ENCODE assay signal across 20 cellular contexts in genomic region chr2:164779383-164780057, GRCh38.
"Had no signal": no experiment of that assay in that cellular context is flagged by ENCODE, and none has a peak within 500 bp of the region (broad histone marks: within the 10 kb centered on the region; RNA-seq: fewer than 3 reads in every experiment).

No MANE protein-coding gene starts in this region.

- H3K27ac ChIP-seq: lower lobe of right lung, prostate gland had no signal

- H3K4me1 Mint-ChIP-seq: activated naive CD4-positive, alpha-beta T cell treated with anti-CD3 and anti-CD28 coated beads, Interleukin-2, amount 50 U/mL, for 24 hours; nephron; T-cell had no signal

- ATAC-seq: activated CD8-positive, alpha-beta memory T cell treated with anti-CD3 and anti-CD28 coated beads, Interleukin-2, amount 10 ng/mL, durations not matched to agents 7 days and 5 days; lower lobe of right lung; T-cell had no signal

- H3K36me3 ChIP-seq: lower lobe of right lung, prostate gland, uterus had no signal

- FAIRE-seq: endometrium, kidney had no signal

- H3K36me3 Mint-ChIP-seq: activated CD8-positive, alpha-beta memory T cell treated with anti-CD3 and anti-CD28 coated beads, Interleukin-2, amount 10 ng/mL, durations not matched to agents 7 days and 5 days; activated naive CD4-positive, alpha-beta T cell treated with anti-CD3 and anti-CD28 coated beads, Interleukin-2, amount 50 U/mL, for 24 hours; brain; T-cell had no signal

- H3K27me3 ChIP-seq: uterus had no signal

- H3K27ac Mint-ChIP-seq: activated CD8-positive, alpha-beta memory T cell treated with anti-CD3 and anti-CD28 coated beads, Interleukin-2, amount 10 ng/mL, durations not matched to agents 7 days and 5 days; activated naive CD4-positive, alpha-beta T cell treated with anti-CD3 and anti-CD28 coated beads, Interleukin-2, amount 50 U/mL, for 24 hours; activated T-cell treated with anti-CD3 and anti-CD28 coated beads, Interleukin-2, amount 50 U/mL, for 24 hours; brain; nephron; T-cell had no signal

- DNase-seq: activated CD4-positive, alpha-beta T cell treated with anti-CD3 and anti-CD28 coated beads for 1 hour; activated CD4-positive, alpha-beta T cell treated with anti-CD3 and anti-CD28 coated beads, Interleukin-2, amount 50 U/mL, for 48 hours; activated CD8-positive, alpha-beta memory T cell treated with anti-CD3 and anti-CD28 coated beads, Interleukin-2, amount 10 ng/mL, durations not matched to agents 7 days and 5 days; activated effector memory CD4-positive, alpha-beta T cell treated with Interleukin-2 at 50 U/mL for 16 hours; activated T-cell treated with anti-CD3 and anti-CD28 coated beads, Interleukin-2, amount 50 U/mL, for 24 hours; amniotic stem cell; cerebellar nuclear complex; foreskin melanocyte; kidney; lower lobe of right lung; stimulated activated CD4-positive, alpha-beta T cell treated with anti-CD3 and anti-CD28 coated beads, Interleukin-12 subunit alpha, Interleukin-12 subunit beta, amount 100 ng/mL, for 4 hours; stimulated activated naive CD4-positive, alpha-beta T cell; T-cell; T1000; uterus had no signal

- H3K4me1 ChIP-seq: prostate gland, uterus had no signal

- H3K27me3 Mint-ChIP-seq: activated CD8-positive, alpha-beta memory T cell treated with anti-CD3 and anti-CD28 coated beads, Interleukin-2, amount 10 ng/mL, durations not matched to agents 7 days and 5 days; activated naive CD4-positive, alpha-beta T cell treated with anti-CD3 and anti-CD28 coated beads, Interleukin-2, amount 50 U/mL, for 24 hours; activated T-cell treated with anti-CD3 and anti-CD28 coated beads, Interleukin-2, amount 50 U/mL, for 24 hours; brain; T-cell had no signal

- H3K4me3 ChIP-seq: lower lobe of right lung, prostate gland, uterus had no signal

- H3K9me3 Mint-ChIP-seq: activated naive CD4-positive, alpha-beta T cell treated with anti-CD3 and anti-CD28 coated beads, Interleukin-2, amount 50 U/mL, for 24 hours; activated T-cell treated with anti-CD3 and anti-CD28 coated beads, Interleukin-2, amount 50 U/mL, for 24 hours; nephron; T-cell had no signal

- H3K4me3 Mint-ChIP-seq: activated CD8-positive, alpha-beta memory T cell treated with anti-CD3 and anti-CD28 coated beads, Interleukin-2, amount 10 ng/mL, durations not matched to agents 7 days and 5 days; activated naive CD4-positive, alpha-beta T cell treated with anti-CD3 and anti-CD28 coated beads, Interleukin-2, amount 50 U/mL, for 24 hours; activated T-cell treated with anti-CD3 and anti-CD28 coated beads, Interleukin-2, amount 50 U/mL, for 24 hours; brain; nephron; T-cell had no signal

- H3K9me3 ChIP-seq: lower lobe of right lung, prostate gland, uterus had no signal
